ENCODE assay signal across 1 cellular context in genomic region chr6:5003604-5004372, GRCh38.
TF ChIP-seq lines count a peak whose summit lies in the region.

RPP40 (minus strand) TSS chr6:5004037; CDS start chr6:5004002, 35 bp downstream.

TF ChIP-seq in HepG2, 621 proteins besides CTCF, POLR2A, EP300 and RAD21 (continued from another document and continues in another):
- TF ChIP-seq AFF4 (CRISPR knock-in tag; IDR thresholded peaks at IDR 0.05) (no peak; the same call in 1 of the 2 replicates), AGO1 (IDR thresholded peaks at IDR 0.05; ENCODE audit: low read depth, low read length, poor library complexity, severe bottlenecking) (no peak), MAFK (conservative IDR thresholded peaks at IDR 0.05 in 1 of 2, IDR thresholded peaks at IDR 0.05 in 1 of 2; ENCODE audit: low read length in 2 of 2) (no peak), ZFP36L2 (CRISPR knock-in tag; IDR thresholded peaks at IDR 0.05) (peak; percentile 86), SRY (CRISPR knock-in tag; IDR thresholded peaks at IDR 0.05) (peak; percentile 69), SP5 (CRISPR knock-in tag; IDR thresholded peaks at IDR 0.05; ENCODE audit: borderline replicate concordance, low read depth) (peak; percentile 89), BCL6 (CRISPR knock-in tag; IDR thresholded peaks at IDR 0.05) (peak; percentile 23), ZNF280B (CRISPR knock-in tag; IDR thresholded peaks at IDR 0.05; ENCODE audit: borderline replicate concordance) (peak; percentile 94), DMAP1 (CRISPR knock-in tag; IDR thresholded peaks at IDR 0.05) (peak; percentile 97), CCDC6 (CRISPR knock-in tag; IDR thresholded peaks at IDR 0.05) (peak; percentile 7; the same call in 1 of the 2 replicates), MED8 (CRISPR knock-in tag; IDR thresholded peaks at IDR 0.05; ENCODE audit: insufficient replicate concordance) (peak; percentile 54), FOXP4 (CRISPR knock-in tag; IDR thresholded peaks at IDR 0.05) (peak; percentile 63), FOXO1 (CRISPR knock-in tag; IDR thresholded peaks at IDR 0.05) (0 out of 2 replicates have a peak, but pooled peaks have one; percentile 29), ATF6 (CRISPR knock-in tag; conservative IDR thresholded peaks at IDR 0.05) (no peak; the same call in 1 of the 2 replicates), ZNF563 (CRISPR knock-in tag; IDR thresholded peaks at IDR 0.05) (peak; percentile 83; the same call in 1 of the 2 replicates), ARNTL (CRISPR knock-in tag; IDR thresholded peaks at IDR 0.05) (peak; percentile 53; the same call in 1 of the 2 replicates), ZKSCAN8 (CRISPR knock-in tag; IDR thresholded peaks at IDR 0.05; ENCODE audit: borderline replicate concordance) (peak; percentile 22; the same call in 1 of the 2 replicates), HCFC1 (IDR thresholded peaks at IDR 0.05; ENCODE audit: low read depth, low read length) (peak; percentile 97), BORCS8-MEF2B (CRISPR knock-in tag; IDR thresholded peaks at IDR 0.05) (peak; percentile 74), RBM39 (IDR thresholded peaks at IDR 0.05; ENCODE audit: low read depth, low read length, poor library complexity, severe bottlenecking) (peak; percentile 37), GATAD1 (CRISPR knock-in tag; IDR thresholded peaks at IDR 0.05) (peak; percentile 78), THYN1 (CRISPR knock-in tag; IDR thresholded peaks at IDR 0.05; ENCODE audit: borderline replicate concordance, low read depth) (no peak), AKNA (CRISPR knock-in tag; IDR thresholded peaks at IDR 0.05; ENCODE audit: borderline replicate concordance) (peak; percentile 92; the same call in 1 of the 2 replicates), FOXC1 (CRISPR knock-in tag; IDR thresholded peaks at IDR 0.05; ENCODE audit: borderline replicate concordance) (peak; percentile 73; the same call in 1 of the 2 replicates), ZNF350 (CRISPR knock-in tag; IDR thresholded peaks at IDR 0.05; ENCODE audit: borderline replicate concordance, low read depth) (peak; percentile 96), ZBTB1 (CRISPR knock-in tag; IDR thresholded peaks at IDR 0.05; ENCODE audit: borderline replicate concordance) (no peak), YEATS4 (CRISPR knock-in tag; IDR thresholded peaks at IDR 0.05; ENCODE audit: borderline replicate concordance) (peak; percentile 94), HIVEP1 (CRISPR knock-in tag; IDR thresholded peaks at IDR 0.05) (no peak), AKAP8 (CRISPR knock-in tag; IDR thresholded peaks at IDR 0.05) (0 out of 2 replicates have a peak, but pooled peaks have one; percentile 19), E2F2 (CRISPR knock-in tag; IDR thresholded peaks at IDR 0.05; ENCODE audit: borderline replicate concordance) (peak; percentile 95), DRAP1 (CRISPR knock-in tag; IDR thresholded peaks at IDR 0.05) (peak; percentile 49; the same call in 1 of the 2 replicates), RFX5 (IDR thresholded peaks at IDR 0.05; ENCODE audit: low read depth, low read length) (peak; percentile 62), MXD4 (CRISPR knock-in tag; IDR thresholded peaks at IDR 0.05) (peak; percentile 99), PRPF4 (IDR thresholded peaks at IDR 0.05; ENCODE audit: low read depth, low read length, poor library complexity, severe bottlenecking) (no peak), SYNCRIP (IDR thresholded peaks at IDR 0.05; ENCODE audit: insufficient read depth, low read depth, low read length) (no peak), ZBTB4 (CRISPR knock-in tag; IDR thresholded peaks at IDR 0.05; ENCODE audit: borderline replicate concordance) (peak; percentile 85; the same call in 1 of the 2 replicates)
